9 cellular contexts compared by ENCODE assay signal in the genomic region with DNA sequence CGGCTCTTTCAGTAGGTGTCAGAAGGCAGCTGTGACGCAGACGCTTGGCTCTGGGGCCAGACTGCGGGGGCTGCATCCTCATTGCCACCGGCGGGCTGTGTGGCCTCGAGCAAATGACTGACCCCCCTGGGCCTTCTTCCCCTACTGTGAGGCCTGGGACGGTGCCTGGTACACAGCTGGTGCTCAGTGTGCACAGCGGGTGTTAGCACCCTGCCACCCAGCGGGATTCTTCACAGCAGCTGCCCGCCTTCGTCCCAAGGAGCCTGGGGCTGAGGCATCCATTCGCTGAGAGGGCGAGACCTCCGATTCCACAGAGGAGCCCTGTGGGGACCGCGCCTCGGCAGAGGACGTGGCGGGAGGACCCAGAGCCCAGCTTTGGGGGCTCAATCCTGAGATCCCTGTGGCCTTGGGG. TPM values are rescaled to one million over a fixed set of nuclear protein-coding genes. Genes with fewer than 3 reads are reported as not detected.
DNase-seq lines count a peak whose midpoint lies in the region; ATAC-seq and TF ChIP-seq lines count a peak whose summit lies in the region.
"Had no signal": no experiment of that assay in that cellular context is flagged by ENCODE, and none has a peak within 500 bp of the region (broad histone marks: within the 10 kb centered on the region; RNA-seq: fewer than 3 reads in every experiment).

No MANE protein-coding gene starts in this region.

- TF ChIP-seq CTCF in CD14-positive monocyte (IDR thresholded peaks at IDR 0.05), result no peak
- TF ChIP-seq CTCF in Panc1 (IDR thresholded peaks at IDR 0.05), result no peak
- no peak for TF ChIP-seq CTCF in foreskin keratinocyte (conservative IDR thresholded peaks at IDR 0.05)
- TF ChIP-seq CTCF in sigmoid colon (IDR thresholded peaks at IDR 0.05), result no peak

- DNase-seq in CD14-positive monocyte (ENCODE audit: low spot score) (no peak), Panc1 (ENCODE audit: low read depth, low spot score) (no peak), foreskin keratinocyte (no peak), sigmoid colon (no peak), AML-193 (lab: John Stamatoyannopoulos, UW) (no peak), AG08395 (ENCODE audit: low spot score) (no peak), dedifferentiated amniotic fluid mesenchymal stem cell (ENCODE audit: extremely low spot score) (no peak)
- DNase-seq: activated naive CD4-positive, alpha-beta T cell treated with anti-CD3 and anti-CD28 coated beads for 36 hours had no signal

- POLR2A ChIA-PET in Panc1 (lab: Charles Lee), result no interaction called here

- H3K9me3 ChIP-seq in Panc1 (ENCODE audit: control insufficient read depth, insufficient read depth, low read depth, low read length), result no peaks in the 10 kb centered on the region
- H3K9me3 ChIP-seq in sigmoid colon, result no peaks in the 10 kb centered on the region

- no peaks in the 10 kb centered on the region for H3K27me3 ChIP-seq in Panc1 (ENCODE audit: control insufficient read depth, insufficient read depth, low read length)
- no peaks in the 10 kb centered on the region for H3K27me3 ChIP-seq in foreskin keratinocyte
- H3K27me3 ChIP-seq in sigmoid colon, result no peaks in the 10 kb centered on the region

- peaks cover 32% of the 10 kb centered on the region for H3K4me1 Mint-ChIP-seq in CD14-positive monocyte

- BruUV-seq in Panc1 (replicated peaks; lab: Mats Ljungman, UMichigan), result no TSS peak

- WGBS in sigmoid colon, 2 donors, result 54 to 79% methylated on average over 20 of the region's 20 CpGs

- H3K4me3 ChIP-seq in Panc1 (ENCODE audit: low read depth in 2 of 2, low read length in 2 of 2) (peak overlapping the region in 1 of 2 experiments; percentile 41; a peak in 2 of 4 replicates), sigmoid colon (peak overlapping the region in 3 of 4 donors; percentile 31 to 35 (median 32))

- ATAC-seq in Panc1 (peak; percentile 3; the same call in 1 of the 2 replicates), foreskin keratinocyte (no peak), GM19463 (IDR thresholded peaks at IDR 0.05; ENCODE audit: unreplicated experiment) (no peak)

- no peak for TF ChIP-seq EP300 in sigmoid colon (IDR thresholded peaks at IDR 0.05)

- H3K4me3 Mint-ChIP-seq in CD14-positive monocyte, result no peak overlapping the region

- no peaks in the 10 kb centered on the region for H3K9me3 Mint-ChIP-seq in CD14-positive monocyte
- H3K9me3 Mint-ChIP-seq: activated naive CD4-positive, alpha-beta T cell treated with anti-CD3 and anti-CD28 coated beads for 36 hours had no signal

- peaks cover 3 to 11% of the 10 kb centered on the region in 2 donors for H3K36me3 Mint-ChIP-seq in CD14-positive monocyte

- H3K4me1 ChIP-seq in Panc1 (ENCODE audit: control insufficient read depth, insufficient read depth, low read length) (peaks cover 95% of the 10 kb centered on the region), foreskin keratinocyte (peaks cover 9% of the 10 kb centered on the region), sigmoid colon (peaks cover 0 to 24% (median 21%) of the 10 kb centered on the region in 4 donors)

- no peak for TF ChIP-seq POLR2A in sigmoid colon (IDR thresholded peaks at IDR 0.05)

- H3K36me3 ChIP-seq in Panc1 (ENCODE audit: control insufficient read depth, insufficient read depth, low read length) (no peaks in the 10 kb centered on the region; the same call in 1 of the 2 replicates), sigmoid colon (no peaks in the 10 kb centered on the region)

- in situ Hi-C loops in Panc1 (cut with HindIII; ENCODE audit: low pct_unique_long_range_greater_than_20kb, low sequenced_read_pairs), result no loop called here

- H3K27me3 Mint-ChIP-seq in CD14-positive monocyte (ENCODE audit: low read depth in 3 of 3), result peaks cover 0 to 9% (median 2%) of the 10 kb centered on the region in 3 donors

- peak overlapping the region; percentile 95 to 98 (median 97) for H3K27ac Mint-ChIP-seq in CD14-positive monocyte

- intact Hi-C loops in CD14-positive monocyte (cut with micrococcal nuclease) (loop anchor here in 1 of 2 donors (10.0 kb wide), 1 partner anchor 48 kb away; no protein-coding TSS in a partner anchor), Panc1 (cut with micrococcal nuclease; ENCODE audit: unreplicated experiment) (no loop called here), sigmoid colon (cut with DNase I) (loop anchor here (5.0 to 10.0 kb wide), 2 partner anchors 139 to 282 kb away; a partner anchor contains a TSS)

- H3K27ac ChIP-seq in Panc1 (ENCODE audit: low read length) (peak overlapping the region; percentile 85), foreskin keratinocyte (peak overlapping the region; percentile 73), sigmoid colon (peak overlapping the region; percentile 88 to 96 (median 92))

- CTCF ChIA-PET in Panc1 (lab: Charles Lee), result interaction anchor here (0.9 kb wide), 1 partner anchor 156 kb away, joined by 6 read pairs; no protein-coding TSS in a partner anchor

RNA-seq across cellular contexts. Expression of a gene that starts 10.6 kb away (rescaled TPM):
- polyA plus RNA-seq in CD14-positive monocyte (under 1 TPM; 0.26 to 0.42 TPM), foreskin keratinocyte (1.5 and 1.9 TPM in 2 replicates), sigmoid colon (10 to 100 TPM in 1 of 3 donors, 1 to 10 TPM in 2; 3.6 to 26.3 (median 4.2) TPM)
- total RNA-seq in Panc1 (2021; ENCODE audit: unreplicated experiment) (167 TPM), foreskin keratinocyte (2.3 and 2.4 TPM in 2 replicates), sigmoid colon (10 to 100 TPM in 1 of 4 donors, 1 to 10 TPM in 3; 5.1 to 13.2 (median 6.6) TPM)
- 145 TPM for polyA plus RNA-seq in Panc1 (2012; ENCODE audit: insufficient read length)

RNA-seq across cellular contexts. Expression of a gene that starts 55.7 kb away (rescaled TPM):
- polyA plus RNA-seq in CD14-positive monocyte (under 1 TPM; 0.35 to 0.40 TPM), foreskin keratinocyte (3.1 and 3.3 TPM in 2 replicates), sigmoid colon (1 to 10 TPM in 1 of 3 donors, under 1 TPM in 1, not detected in 1; 0.60 to 1.4 TPM)
- total RNA-seq in Panc1 (2021; ENCODE audit: unreplicated experiment) (44.1 TPM), foreskin keratinocyte (2.3 and 2.8 TPM in 2 replicates), sigmoid colon (10 to 100 TPM in 3 of 4 donors, 1 to 10 TPM in 1; 5.4 to 54.0 (median 27.6) TPM)
- 73.6 TPM for polyA plus RNA-seq in Panc1 (2012; ENCODE audit: insufficient read length)
- total RNA-seq: activated naive CD4-positive, alpha-beta T cell treated with anti-CD3 and anti-CD28 coated beads for 36 hours had no signal

Comparison
In these comparisons a context has a peak if more than half of its experiments do, and no peak if none do; other contexts are left out.
1. RNA of a gene that starts 10.6 kb away (total RNA-seq): 167 TPM in Panc1 (single experiment); 5.1 to 13.2 TPM in sigmoid colon and 2.3 to 2.4 TPM in foreskin keratinocyte; every median in the first group is over 10 times any median in the second.
2. Peak in every context shown above with its lines, with median percentiles within 50 percentile points of each other: H3K27ac ChIP-seq.